Comparison of ENCODE assay signal across 12 cellular contexts in genomic region chr14:75875958-75876357, GRCh38.
A peak's percentile ranks its signal among the peaks of the same experiment; 100 is the strongest.
DNase-seq lines count a peak whose midpoint lies in the region; ATAC-seq, FAIRE-seq and TF ChIP-seq lines count a peak whose summit lies in the region.
"Had no signal": no experiment of that assay in that cellular context is flagged by ENCODE, and none has a peak within 500 bp of the region (broad histone marks: within the 10 kb centered on the region; RNA-seq: fewer than 3 reads in every experiment).

No MANE protein-coding gene starts in this region.

- H3K9ac ChIP-seq in K562 (ENCODE audit: insufficient read depth in 1 of 2, low read depth in 2 of 2, low read length in 2 of 2), result no peak overlapping the region

- TF ChIP-seq EP300 in K562 (IDR thresholded peaks at IDR 0.05; ENCODE audit: low read length), result no peak

- DNase-seq in GM12865 (ENCODE audit: low read depth) (peak; percentile 88), K562 (ENCODE audit: extremely low read depth in 1 of 4, low spot score in 3 of 4) (peak in 1 of 4 experiments; percentile 14), G401 (ENCODE audit: low spot score) (no peak), T-helper 9 cell (no peak), D341Med (ENCODE audit: low spot score) (no peak)
- DNase-seq in activated naive CD4-positive, alpha-beta T cell treated with anti-CD3 and anti-CD28 coated beads, Interleukin-2, amount 10 ng/mL, durations not matched to agents 7 days and 5 days, result no peak
- DNase-seq: activated naive CD8-positive, alpha-beta T cell treated with anti-CD3 and anti-CD28 coated beads, Interleukin-2, amount 10 ng/mL, durations not matched to agents 7 days and 5 days; CD4-positive, alpha-beta T cell had no signal

- no peaks in the 10 kb centered on the region for H3K27me3 ChIP-seq in K562 (ENCODE audit: control insufficient read depth in 2 of 2, insufficient read depth in 2 of 2, low read length in 2 of 2)

- no peak for TF ChIP-seq POLR2A in K562 (conservative IDR thresholded peaks at IDR 0.05)

- H3K4me3 ChIP-seq in GM12865 (ENCODE audit: low read depth, low read length), result no peak overlapping the region
- no peak overlapping the region for H3K4me3 ChIP-seq in K562

- no peak overlapping the region for H3K27ac Mint-ChIP-seq in activated naive CD4-positive, alpha-beta T cell treated with anti-CD3 and anti-CD28 coated beads, Interleukin-2, amount 10 ng/mL, durations not matched to agents 7 days and 5 days
- H3K27ac Mint-ChIP-seq: activated naive CD8-positive, alpha-beta T cell treated with anti-CD3 and anti-CD28 coated beads, Interleukin-2, amount 10 ng/mL, durations not matched to agents 7 days and 5 days; CD4-positive, alpha-beta T cell had no signal

- H3K79me2 ChIP-seq in K562 (ENCODE audit: control insufficient read depth, insufficient read depth, low read length), result no peaks in the 10 kb centered on the region

- no peaks in the 10 kb centered on the region for H4K20me1 ChIP-seq in K562 (replicated peaks; ENCODE audit: control insufficient read depth, insufficient read depth, low read length)

- no peaks in the 10 kb centered on the region for H3K27me3 Mint-ChIP-seq in activated naive CD4-positive, alpha-beta T cell treated with anti-CD3 and anti-CD28 coated beads, Interleukin-2, amount 10 ng/mL, durations not matched to agents 7 days and 5 days
- H3K27me3 Mint-ChIP-seq: activated naive CD8-positive, alpha-beta T cell treated with anti-CD3 and anti-CD28 coated beads, Interleukin-2, amount 10 ng/mL, durations not matched to agents 7 days and 5 days; CD4-positive, alpha-beta T cell had no signal

- H3K36me3 ChIP-seq in K562 (ENCODE audit: control insufficient read depth, insufficient read depth, low read length), result no peaks in the 10 kb centered on the region

- no peak overlapping the region for H3K27ac ChIP-seq in K562 (ENCODE audit: extremely low read depth, low read depth, low read length)

- TF ChIP-seq CTCF in GM12865 (IDR thresholded peaks at IDR 0.05; ENCODE audit: insufficient read depth, low read depth, low read length, missing control alignments) (no peak), K562 (IDR thresholded peaks at IDR 0.05 in 2 of 3, conservative IDR thresholded peaks at IDR 0.05 in 1 of 3; ENCODE audit: insufficient read depth in 2 of 3, low read depth in 1 of 3, low read length in 3 of 3) (no peak)

- no peak overlapping the region for H3K4me2 ChIP-seq in K562 (ENCODE audit: insufficient read depth, low read length)

- no peaks in the 10 kb centered on the region for H3K4me1 ChIP-seq in K562 (replicated peaks in 1 of 2; ENCODE audit: control insufficient read depth in 2 of 2, insufficient read depth in 2 of 2, low read length in 2 of 2)

- ATAC-seq in GM19467 (IDR thresholded peaks at IDR 0.05; ENCODE audit: unreplicated experiment), result peak; percentile 93
- peak; percentile 91 for ATAC-seq in HG03097 (IDR thresholded peaks at IDR 0.05; ENCODE audit: low FRiP score, unreplicated experiment)
- peak; percentile 83 for ATAC-seq in K562
- ATAC-seq: SK-N-SH treated with all-trans-retinoic acid at 6 μM for 48 hours had no signal

- no peaks in the 10 kb centered on the region for H3K9me3 ChIP-seq in K562 (replicated peaks; ENCODE audit: control insufficient read depth, insufficient read depth, low read depth, low read length)

- POLR2A ChIA-PET in K562 (lab: Yijun Ruan, JAX), result no interaction called here

- intact Hi-C loops in K562 (cut with micrococcal nuclease), result no loop called here

- no peak for TF ChIP-seq RAD21 in K562 (CRISPR knock-in tag; conservative IDR thresholded peaks at IDR 0.05 in 1 of 2, IDR thresholded peaks at IDR 0.05 in 1 of 2)

- no peaks in the 10 kb centered on the region for H3K9me3 Mint-ChIP-seq in activated naive CD4-positive, alpha-beta T cell treated with anti-CD3 and anti-CD28 coated beads, Interleukin-2, amount 10 ng/mL, durations not matched to agents 7 days and 5 days
- H3K9me3 Mint-ChIP-seq: activated naive CD8-positive, alpha-beta T cell treated with anti-CD3 and anti-CD28 coated beads, Interleukin-2, amount 10 ng/mL, durations not matched to agents 7 days and 5 days; CD4-positive, alpha-beta T cell had no signal

- H3K4me1 Mint-ChIP-seq in activated naive CD4-positive, alpha-beta T cell treated with anti-CD3 and anti-CD28 coated beads, Interleukin-2, amount 10 ng/mL, durations not matched to agents 7 days and 5 days, result peaks cover 7% of the 10 kb centered on the region

- H3K36me3 Mint-ChIP-seq in activated naive CD4-positive, alpha-beta T cell treated with anti-CD3 and anti-CD28 coated beads, Interleukin-2, amount 10 ng/mL, durations not matched to agents 7 days and 5 days, result no peaks in the 10 kb centered on the region

- no peak for FAIRE-seq in K562 (lab: Jason Lieb, UNC)
- FAIRE-seq: frontal cortex had no signal

- in situ Hi-C loops in K562 (cut with MboI), result no loop called here
- in situ Hi-C loops in G401 (cut with HindIII; ENCODE audit: low sequenced_read_pairs), result no loop called here

- H2AFZ ChIP-seq in K562 (ENCODE audit: low read depth, low read length), result no peak overlapping the region

- 0% methylated on average over 1 of the region's 1 CpG for WGBS in K562 (ENCODE audit: insufficient coverage, low coverage, missing lambda C conversion rate)

- H3K9me1 ChIP-seq in K562 (ENCODE audit: control insufficient read depth, insufficient read depth, low read length), result no peaks in the 10 kb centered on the region

- CTCF ChIA-PET in K562 (lab: Yijun Ruan, JAX; ENCODE audit: low intra/inter-chr PET ratio), result no interaction called here
- CTCF ChIA-PET in activated naive CD4-positive, alpha-beta T cell treated with anti-CD3 and anti-CD28 coated beads, Interleukin-2, amount 10 ng/mL, durations not matched to agents 7 days and 5 days (lab: Charles Lee), result no interaction called here

- no TSS peak for BruUV-seq in K562 (replicated peaks; lab: Mats Ljungman, UMichigan)

- H3K4me3 Mint-ChIP-seq in activated naive CD4-positive, alpha-beta T cell treated with anti-CD3 and anti-CD28 coated beads, Interleukin-2, amount 10 ng/mL, durations not matched to agents 7 days and 5 days, result no peak overlapping the region
- H3K4me3 Mint-ChIP-seq: activated naive CD8-positive, alpha-beta T cell treated with anti-CD3 and anti-CD28 coated beads, Interleukin-2, amount 10 ng/mL, durations not matched to agents 7 days and 5 days; CD4-positive, alpha-beta T cell had no signal

TF ChIP-seq in K562, 482 proteins besides CTCF, POLR2A, EP300 and RAD21 (continues in another document):
- no peak for TF ChIP-seq ZNF696 (CRISPR knock-in tag; conservative IDR thresholded peaks at IDR 0.05)
- TF ChIP-seq, protein P1, sequence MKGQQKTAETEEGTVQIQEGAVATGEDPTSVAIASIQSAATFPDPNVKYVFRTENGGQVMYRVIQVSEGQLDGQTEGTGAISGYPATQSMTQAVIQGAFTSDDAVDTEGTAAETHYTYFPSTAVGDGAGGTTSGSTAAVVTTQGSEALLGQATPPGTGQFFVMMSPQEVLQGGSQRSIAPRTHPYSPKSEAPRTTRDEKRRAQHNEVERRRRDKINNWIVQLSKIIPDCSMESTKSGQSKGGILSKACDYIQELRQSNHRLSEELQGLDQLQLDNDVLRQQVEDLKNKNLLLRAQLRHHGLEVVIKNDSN (CRISPR knock-in tag; IDR thresholded peaks at IDR 0.05), result peak; percentile 38; the same call in 1 of the 2 replicates
- TF ChIP-seq ZNF311 (CRISPR knock-in tag; IDR thresholded peaks at IDR 0.05), result no peak
- no peak for TF ChIP-seq DNMT1 (IDR thresholded peaks at IDR 0.05)
- no peak for TF ChIP-seq PHF20 (IDR thresholded peaks at IDR 0.05; ENCODE audit: partially characterized antibody)
- TF ChIP-seq CBX1 (IDR thresholded peaks at IDR 0.05; ENCODE audit: low read depth), result no peak
- TF ChIP-seq HMBOX1 (IDR thresholded peaks at IDR 0.05), result peak; percentile 58; the same call in 1 of the 2 replicates
- no peak for TF ChIP-seq NR2C2 (CRISPR knock-in tag; IDR thresholded peaks at IDR 0.05)
- peak; percentile 14; the same call in 1 of the 2 replicates for TF ChIP-seq NR2C2 (tag; IDR thresholded peaks at IDR 0.05)
- TF ChIP-seq HNRNPL (IDR thresholded peaks at IDR 0.05; ENCODE audit: low read depth, low read length), result no peak
